ENCODE assay signal across 8 cellular contexts in genomic region chr17:39150795-39151679, GRCh38. TPM values are rescaled to one million over a fixed set of nuclear protein-coding genes. Genes with fewer than 3 reads are reported as not detected.
DNase-seq lines count a peak whose midpoint lies in the region; ATAC-seq and TF ChIP-seq lines count a peak whose summit lies in the region.

Gene PLXDC1 (minus strand): TSS chr17:39151637. CDS start chr17:39151437, 200 bp downstream.

- H3K27ac ChIP-seq in HL-60 (replicated peaks), result no peak within 1 kb of the TSS
- H3K27ac ChIP-seq in right cardiac atrium (ENCODE audit: low read length), result no peak within 1 kb of the TSS
- H3K27ac ChIP-seq in skeletal muscle tissue (ENCODE audit: low read depth, low read length), result peak within 1 kb of the TSS; percentile 83
- no peak within 1 kb of the TSS for H3K27ac ChIP-seq in foreskin keratinocyte

- H3K4me1 Mint-ChIP-seq in activated T-helper 17 cell treated with anti-CD3 and anti-CD28 coated beads, Interleukin-2, amount 50 U/mL, for 72 hours, result peaks cover 31% of the 10 kb centered on the region

- intact Hi-C loops in right cardiac atrium (cut with DNase I), result loop anchor here (5.0 kb wide), 3 partner anchors 69 to 169 kb away; no protein-coding TSS in a partner anchor

- 4% methylated on average over 53 of the region's 53 CpGs for WGBS in right cardiac atrium

- peaks cover 6% of the 10 kb centered on the region for H3K27me3 ChIP-seq in HL-60 (ENCODE audit: insufficient read depth, poor library complexity, severe bottlenecking)
- H3K27me3 ChIP-seq in right cardiac atrium (ENCODE audit: control insufficient read depth, insufficient read depth), result no peaks in the 10 kb centered on the region
- H3K27me3 ChIP-seq in skeletal muscle tissue (ENCODE audit: control insufficient read depth in 3 of 3, insufficient read depth in 3 of 3, low read length in 3 of 3), result peaks cover 11 to 21% (median 16%) of the 10 kb centered on the region in 3 donors
- H3K27me3 ChIP-seq in foreskin keratinocyte, result peaks cover 26% of the 10 kb centered on the region

- H3K9ac ChIP-seq in skeletal muscle tissue (ENCODE audit: low read depth in 1 of 3, low read length in 3 of 3), result peak within 1 kb of the TSS in 2 of 3 donors; percentile 1 to 89

- peaks cover 5% of the 10 kb centered on the region for H3K27me3 Mint-ChIP-seq in activated T-helper 17 cell treated with anti-CD3 and anti-CD28 coated beads, Interleukin-2, amount 50 U/mL, for 72 hours

- H3K9me3 ChIP-seq in right cardiac atrium (ENCODE audit: control insufficient read depth, low read length) (no peaks in the 10 kb centered on the region), skeletal muscle tissue (ENCODE audit: control insufficient read depth in 3 of 3, low read length in 3 of 3) (no peaks in the 10 kb centered on the region)

- no peak for ATAC-seq in activated T-helper 17 cell treated with anti-CD3 and anti-CD28 coated beads, Interleukin-2, amount 50 U/mL, for 72 hours (replicated peaks)
- ATAC-seq in right cardiac atrium, result no peak
- no peak for ATAC-seq in HG02610 (IDR thresholded peaks at IDR 0.05; ENCODE audit: unreplicated experiment)
- ATAC-seq in foreskin keratinocyte, result no peak

- H3K36me3 ChIP-seq in skeletal muscle tissue (ENCODE audit: control insufficient read depth in 3 of 3, insufficient read depth in 3 of 3, low read length in 3 of 3), result no peaks in the 10 kb centered on the region

- peak within 1 kb of the TSS; percentile 88 for H3K4me3 ChIP-seq in HL-60 (replicated peaks; ENCODE audit: insufficient read depth, low read length)
- H3K4me3 ChIP-seq in right cardiac atrium (ENCODE audit: low read length), result peak within 1 kb of the TSS; percentile 89
- peak within 1 kb of the TSS; percentile 43 to 96 (median 95) for H3K4me3 ChIP-seq in skeletal muscle tissue (ENCODE audit: low read length in 3 of 3)

- H3K4me1 ChIP-seq in right cardiac atrium (ENCODE audit: control insufficient read depth, insufficient read depth, low read length), result peaks cover 5% of the 10 kb centered on the region
- peaks cover 26 to 33% (median 26%) of the 10 kb centered on the region in 3 donors for H3K4me1 ChIP-seq in skeletal muscle tissue (ENCODE audit: control insufficient read depth in 3 of 3, insufficient read depth in 3 of 3, low read length in 3 of 3)
- H3K4me1 ChIP-seq in foreskin keratinocyte, result no peaks in the 10 kb centered on the region

- H3K27ac Mint-ChIP-seq in activated T-helper 17 cell treated with anti-CD3 and anti-CD28 coated beads, Interleukin-2, amount 50 U/mL, for 72 hours, result peak within 1 kb of the TSS; percentile 100

- peaks cover 24% of the 10 kb centered on the region for H3K36me3 Mint-ChIP-seq in activated T-helper 17 cell treated with anti-CD3 and anti-CD28 coated beads, Interleukin-2, amount 50 U/mL, for 72 hours (ENCODE audit: low read depth)

- no peak for DNase-seq in HL-60 (ENCODE audit: low read depth in 1 of 2, low spot score in 1 of 2)
- peak; percentile 33 to 71 (median 70) for DNase-seq in right cardiac atrium
- no peak for DNase-seq in NCI-H1694 (lab: John Stamatoyannopoulos, UW)
- no peak for DNase-seq in dermis blood vessel endothelial cell
- DNase-seq in foreskin keratinocyte, result no peak

- TF ChIP-seq CTCF in HL-60 (IDR thresholded peaks at IDR 0.05; ENCODE audit: insufficient read depth, low read length) (no peak), foreskin keratinocyte (conservative IDR thresholded peaks at IDR 0.05) (no peak)

- peak within 1 kb of the TSS; percentile 100 for H3K4me3 Mint-ChIP-seq in activated T-helper 17 cell treated with anti-CD3 and anti-CD28 coated beads, Interleukin-2, amount 50 U/mL, for 72 hours

- H3K9me3 Mint-ChIP-seq in activated T-helper 17 cell treated with anti-CD3 and anti-CD28 coated beads, Interleukin-2, amount 50 U/mL, for 72 hours, result no peaks in the 10 kb centered on the region

RNA-seq across cellular contexts. Expression of gene PLXDC1, which starts in this region (rescaled TPM):
- 1 to 10 TPM in 1 of 2 donors, under 1 TPM in 1; 0.41 to 2.1 TPM for total RNA-seq in activated T-helper 17 cell treated with anti-CD3 and anti-CD28 coated beads, Interleukin-2, amount 50 U/mL, for 72 hours
- total RNA-seq in right cardiac atrium (10 to 100 TPM in 1 of 4 donors, 1 to 10 TPM in 3; 4.4 to 14.6 (median 5.8) TPM), skeletal muscle tissue (0.52 TPM), dermis blood vessel endothelial cell (not detected in 2 replicates), foreskin keratinocyte (0.27 and 0.28 TPM in 2 replicates)
- polyA plus RNA-seq in right cardiac atrium (13.0 TPM), foreskin keratinocyte (0.14 and 0.17 TPM in 2 replicates)

Comparison
In these comparisons a context has a peak if more than half of its experiments do, and no peak if none do; other contexts are left out.
1. RNA of gene PLXDC1 (polyA plus RNA-seq): 13.0 TPM in right cardiac atrium (single experiment); 0.14 to 0.17 TPM in foreskin keratinocyte; every median in the first group is over 10 times any median in the second.
2. DNase-seq: peak in right cardiac atrium (3 of 3); none in HL-60 (0 of 2), NCI-H1694 (single experiment), dermis blood vessel endothelial cell (single experiment) and foreskin keratinocyte (0 of 2).
3. Peak in every context shown above with its lines, with median percentiles within 50 percentile points of each other: H3K4me3 ChIP-seq.